Comparison of ENCODE assay signal across 17 cellular contexts in genomic region chr6:1620504-1621327, GRCh38. TPM values are rescaled to one million over a fixed set of nuclear protein-coding genes. Genes with fewer than 3 reads are reported as not detected.
A peak's percentile ranks its signal among the peaks of the same experiment; 100 is the strongest.
DNase-seq lines count a peak whose midpoint lies in the region; ATAC-seq and TF ChIP-seq lines count a peak whose summit lies in the region.
"Had no signal": no experiment of that assay in that cellular context is flagged by ENCODE, and none has a peak within 500 bp of the region (broad histone marks: within the 10 kb centered on the region; RNA-seq: fewer than 3 reads in every experiment).

No MANE protein-coding gene starts in this region.

- H3K4me3 Mint-ChIP-seq in IgD-negative memory B cell (peak overlapping the region in 1 of 4 donors; percentile 55), endothelial cell (ENCODE audit: unreplicated experiment) (no peak overlapping the region), naive B cell (peak overlapping the region in 5 of 8 donors; percentile 6 to 78 (median 30))
- H3K4me3 Mint-ChIP-seq: activated CD8-positive, alpha-beta memory T cell treated with anti-CD3 and anti-CD28 coated beads, Interleukin-2, amount 10 ng/mL, durations not matched to agents 7 days and 5 days; natural killer cell treated with Interleukin-12 subunit alpha and Interleukin-12 subunit beta and Interleukin-15 and Interleukin-18, amount 100 ng/mL, for 72 hours; T-helper 2 cell treated with Interferon-gamma antibody and Interleukin-4, amounts not matched to agents 5 μg/mL and 100 μg/mL, for 36 hours had no signal

- H3K27ac Mint-ChIP-seq in IgD-negative memory B cell, result peak overlapping the region in 2 of 3 donors; percentile 80
- no peak overlapping the region for H3K27ac Mint-ChIP-seq in endothelial cell (ENCODE audit: unreplicated experiment)
- H3K27ac Mint-ChIP-seq in naive B cell, result no peak overlapping the region
- H3K27ac Mint-ChIP-seq: activated CD8-positive, alpha-beta memory T cell treated with anti-CD3 and anti-CD28 coated beads, Interleukin-2, amount 10 ng/mL, durations not matched to agents 7 days and 5 days; natural killer cell treated with Interleukin-12 subunit alpha and Interleukin-12 subunit beta and Interleukin-15 and Interleukin-18, amount 100 ng/mL, for 72 hours; T-helper 2 cell treated with Interferon-gamma antibody and Interleukin-4, amounts not matched to agents 5 μg/mL and 100 μg/mL, for 36 hours had no signal

- peaks cover 3% of the 10 kb centered on the region for H3K4me1 ChIP-seq in testis
- H3K4me1 ChIP-seq: Caco-2 had no signal

- DNase-seq in endothelial cell (ENCODE audit: low spot score), result peak; percentile 24
- DNase-seq in naive B cell, result no peak
- no peak for DNase-seq in testis
- no peak for DNase-seq in activated naive CD4-positive, alpha-beta T cell treated with Interleukin-2 at 50 U/mL for 16 hours
- DNase-seq in left lobe of liver (ENCODE audit: low spot score), result no peak
- no peak for DNase-seq in DMS53 treated with DMSO at 0.1 percent for 48 hours (lab: John Stamatoyannopoulos, UW; ENCODE audit: unreplicated experiment)
- DNase-seq: activated CD8-positive, alpha-beta memory T cell treated with anti-CD3 and anti-CD28 coated beads, Interleukin-2, amount 10 ng/mL, durations not matched to agents 7 days and 5 days; amygdala; foreskin melanocyte; NCI-H2029 treated with DMSO at 0.1 percent for 48 hours; NCI-H510A; SIG-M5 had no signal

- H3K27ac ChIP-seq in testis, result no peak overlapping the region

- ATAC-seq in naive B cell (ENCODE audit: low read depth in 2 of 2), result no peak
- no peak for ATAC-seq in left lobe of liver
- ATAC-seq: activated CD4-positive, CD25-positive, alpha-beta regulatory T cell treated with anti-CD3 and anti-CD28 coated beads, Interleukin-2, amount 50 U/mL, for 24 hours; activated CD8-positive, alpha-beta memory T cell treated with anti-CD3 and anti-CD28 coated beads, Interleukin-2, amount 10 ng/mL, durations not matched to agents 7 days and 5 days; natural killer cell treated with Interleukin-12 subunit alpha and Interleukin-12 subunit beta and Interleukin-15 and Interleukin-18, amount 100 ng/mL, for 72 hours had no signal

- H3K9me3 Mint-ChIP-seq in IgD-negative memory B cell, result peaks cover 0 to 3% (median 0%) of the 10 kb centered on the region in 3 donors
- H3K9me3 Mint-ChIP-seq in endothelial cell (ENCODE audit: unreplicated experiment), result no peaks in the 10 kb centered on the region
- H3K9me3 Mint-ChIP-seq in naive B cell, result peaks cover 0 to 5% (median 0%) of the 10 kb centered on the region in 7 donors
- H3K9me3 Mint-ChIP-seq: natural killer cell treated with Interleukin-12 subunit alpha and Interleukin-12 subunit beta and Interleukin-15 and Interleukin-18, amount 100 ng/mL, for 72 hours; T-helper 2 cell treated with Interferon-gamma antibody and Interleukin-4, amounts not matched to agents 5 μg/mL and 100 μg/mL, for 36 hours had no signal

- H3K9me3 ChIP-seq in testis, result no peaks in the 10 kb centered on the region
- H3K9me3 ChIP-seq: Caco-2 had no signal

- no peaks in the 10 kb centered on the region for H3K27me3 ChIP-seq in testis

- WGBS in testis, 2 donors, result 56 to 68% methylated on average over 25 to 56 of the region's 56 CpGs

- no peak for TF ChIP-seq POLR2A in testis (IDR thresholded peaks at IDR 0.05)

- H3K36me3 ChIP-seq in testis (ENCODE audit: low read depth, missing control alignments), result no peaks in the 10 kb centered on the region

- peak overlapping the region; percentile 43 to 52 for H3K4me3 ChIP-seq in testis

- H3K36me3 Mint-ChIP-seq in IgD-negative memory B cell, result peaks cover 13% of the 10 kb centered on the region
- H3K36me3 Mint-ChIP-seq in endothelial cell (ENCODE audit: low read depth, unreplicated experiment), result peaks cover 26% of the 10 kb centered on the region
- peaks cover 5 to 18% of the 10 kb centered on the region in 2 donors for H3K36me3 Mint-ChIP-seq in naive B cell

- peaks cover 34% of the 10 kb centered on the region for H3K27me3 Mint-ChIP-seq in IgD-negative memory B cell
- H3K27me3 Mint-ChIP-seq in endothelial cell (ENCODE audit: unreplicated experiment), result peaks cover 18% of the 10 kb centered on the region
- H3K27me3 Mint-ChIP-seq in naive B cell, result peaks cover 48 to 80% (median 72%) of the 10 kb centered on the region in 3 donors

- intact Hi-C loops in testis (cut with DNase I; ENCODE audit: low total_unique reads), result no loop called here

- H3K4me1 Mint-ChIP-seq in IgD-negative memory B cell (peaks cover 7 to 11% (median 8%) of the 10 kb centered on the region in 3 donors), endothelial cell (ENCODE audit: unreplicated experiment) (peaks cover 61% of the 10 kb centered on the region), naive B cell (peaks cover 13 to 16% (median 13%) of the 10 kb centered on the region in 3 donors)

- TF ChIP-seq CTCF in endothelial cell (IDR thresholded peaks at IDR 0.05; ENCODE audit: unreplicated experiment) (no peak), testis (IDR thresholded peaks at IDR 0.05) (no peak)

RNA-seq across cellular contexts. Expression of gene FOXC1, which starts 11.0 kb away (rescaled TPM):
- polyA plus RNA-seq in IgD-negative memory B cell (not detected), naive B cell (ENCODE audit: low read depth in 6 of 6) (under 1 TPM in 1 of 6 donors, not detected in 5; 0.17 TPM), testis (ENCODE audit: insufficient read depth, low read depth, low replicate concordance) (4.7 TPM)
- total RNA-seq in endothelial cell (ENCODE audit: unreplicated experiment) (112 TPM), testis (10 to 100 TPM in 1 of 2 donors, 1 to 10 TPM in 1; 9.4 to 10.6 TPM), left lobe of liver (0.38 TPM)

Comparison
In these comparisons a context has a peak if more than half of its experiments do, and no peak if none do; other contexts are left out.
1. H3K27ac Mint-ChIP-seq: peak in IgD-negative memory B cell (2 of 3); none in endothelial cell (single experiment) and naive B cell (0 of 6).